11 cellular contexts compared by ENCODE assay signal in genomic region chr16:30069575-30070462, GRCh38. TPM values are rescaled to one million over a fixed set of nuclear protein-coding genes. Genes with fewer than 3 reads are reported as not detected.
DNase-seq lines count a peak whose midpoint lies in the region; TF ChIP-seq lines count a peak whose summit lies in the region.
"Had no signal": no experiment of that assay in that cellular context is flagged by ENCODE, and none has a peak within 500 bp of the region (broad histone marks: within the 10 kb centered on the region; RNA-seq: fewer than 3 reads in every experiment).

No MANE protein-coding gene starts in this region.

- no peaks in the 10 kb centered on the region for H3K9me3 ChIP-seq in cardiac muscle cell (ENCODE audit: low read depth)
- no peaks in the 10 kb centered on the region for H3K9me3 ChIP-seq in tibial artery
- H3K9me3 ChIP-seq: left lung had no signal

- no peak for TF ChIP-seq CTCF in cardiac muscle cell (IDR thresholded peaks at IDR 0.05; ENCODE audit: low read depth, low read length)
- TF ChIP-seq CTCF in tibial artery (IDR thresholded peaks at IDR 0.05), result no peak

- H3K36me3 ChIP-seq in cardiac muscle cell (peaks cover 55% of the 10 kb centered on the region), tibial artery (peaks cover 66 to 73% (median 68%) of the 10 kb centered on the region in 3 donors)

- H3K4me1 ChIP-seq in cardiac muscle cell (ENCODE audit: low read depth) (peaks cover 16% of the 10 kb centered on the region), tibial artery (peaks cover 0 to 49% (median 42%) of the 10 kb centered on the region in 4 donors)

- peak overlapping the region; percentile 69 for H3K27ac ChIP-seq in cardiac muscle cell
- peak overlapping the region; percentile 7 for H3K27ac ChIP-seq in angular gyrus (ENCODE audit: low read depth, low read length)
- H3K27ac ChIP-seq in tibial artery, result peak overlapping the region; percentile 45 to 96

- H3K4me3 ChIP-seq in cardiac muscle cell (no peak overlapping the region), tibial artery (peak overlapping the region in 1 of 2 donors; percentile 19)
- H3K4me3 ChIP-seq: left lung had no signal

- peak; percentile 27 to 58 for DNase-seq in cardiac muscle cell (ENCODE audit: low read depth in 1 of 2, low spot score in 1 of 2)
- no peak for DNase-seq in cardiac septum (ENCODE audit: low spot score)
- peak in 30 of 51 donors; percentile 15 to 70 (median 34) for DNase-seq in hypothalamus (lab: John Stamatoyannopoulos, UW)
- DNase-seq in tibial artery, result no peak
- DNase-seq in kidney glomerular epithelial cell (lab: John Stamatoyannopoulos, UW), result no peak
- no peak for DNase-seq in activated gamma-delta T cell treated with Interleukin-2 at 50 U/mL for 16 hours
- DNase-seq in stimulated activated naive CD4-positive, alpha-beta T cell (lab: John Stamatoyannopoulos, UW), result no peak
- DNase-seq: left lung; NCI-H2081; stimulated activated CD4-positive, alpha-beta T cell treated with anti-CD3 and anti-CD28 coated beads, Interleukin-4, amount 100 ng/mL, for 24 hours had no signal

- no peaks in the 10 kb centered on the region for H3K27me3 ChIP-seq in cardiac muscle cell
- H3K27me3 ChIP-seq in tibial artery, result no peaks in the 10 kb centered on the region
- H3K27me3 ChIP-seq: left lung had no signal

- intact Hi-C loops in cardiac septum (cut with DNase I), result no loop called here
- intact Hi-C loops in tibial artery (cut with DNase I; ENCODE audit: low total_unique reads), result no loop called here

RNA-seq across cellular contexts. Expression of gene ALDOA, which starts 4.3 kb away (rescaled TPM):
- total RNA-seq in cardiac muscle cell (3,852 and 5,767 TPM in 2 replicates), cardiac septum (3,068 TPM)
- 5,441 and 6,816 TPM in 2 replicates for polyA plus RNA-seq in cardiac muscle cell

RNA-seq across cellular contexts. Expression of gene PPP4C, which starts 6.0 kb away (rescaled TPM):
- 94.3 and 134 TPM in 2 replicates for total RNA-seq in cardiac muscle cell
- 217 and 225 TPM in 2 replicates for polyA plus RNA-seq in cardiac muscle cell
- total RNA-seq in cardiac septum, result 44.1 TPM

RNA-seq across cellular contexts. Expression of gene TBX6, which starts 21.9 kb away (rescaled TPM):
- 1.6 and 5.0 TPM in 2 replicates for total RNA-seq in cardiac muscle cell
- polyA plus RNA-seq in cardiac muscle cell, result 2.2 and 8.9 TPM in 2 replicates
- total RNA-seq in cardiac septum, result 0.57 TPM

RNA-seq across cellular contexts. Expression of gene YPEL3, which starts 26.2 kb away (rescaled TPM):
- total RNA-seq in cardiac muscle cell, result 67.1 and 107 TPM in 2 replicates
- 115 and 143 TPM in 2 replicates for polyA plus RNA-seq in cardiac muscle cell
- 43.2 TPM for total RNA-seq in cardiac septum

RNA-seq across cellular contexts. Expression of gene TLCD3B, which starts 38.7 kb away (rescaled TPM):
- total RNA-seq in cardiac muscle cell (0.21 and 0.36 TPM in 2 replicates), cardiac septum (not detected)
- polyA plus RNA-seq in cardiac muscle cell, result not detected in 2 replicates

Comparison
In these comparisons a context has a peak if more than half of its experiments do, and no peak if none do; other contexts are left out.
1. DNase-seq: peak in cardiac muscle cell (2 of 2) and hypothalamus (30 of 51); none in cardiac septum (single experiment), tibial artery (0 of 2), kidney glomerular epithelial cell (single experiment), activated gamma-delta T cell treated with Interleukin-2 at 50 U/mL for 16 hours (single experiment) and stimulated activated naive CD4-positive, alpha-beta T cell (0 of 6).
2. H3K27ac ChIP-seq: peak in every context shown above with its lines; median percentile 70 in tibial artery; 69 in cardiac muscle cell; 7 in angular gyrus.